1 cellular context compared by ENCODE assay signal in the genomic region with DNA sequence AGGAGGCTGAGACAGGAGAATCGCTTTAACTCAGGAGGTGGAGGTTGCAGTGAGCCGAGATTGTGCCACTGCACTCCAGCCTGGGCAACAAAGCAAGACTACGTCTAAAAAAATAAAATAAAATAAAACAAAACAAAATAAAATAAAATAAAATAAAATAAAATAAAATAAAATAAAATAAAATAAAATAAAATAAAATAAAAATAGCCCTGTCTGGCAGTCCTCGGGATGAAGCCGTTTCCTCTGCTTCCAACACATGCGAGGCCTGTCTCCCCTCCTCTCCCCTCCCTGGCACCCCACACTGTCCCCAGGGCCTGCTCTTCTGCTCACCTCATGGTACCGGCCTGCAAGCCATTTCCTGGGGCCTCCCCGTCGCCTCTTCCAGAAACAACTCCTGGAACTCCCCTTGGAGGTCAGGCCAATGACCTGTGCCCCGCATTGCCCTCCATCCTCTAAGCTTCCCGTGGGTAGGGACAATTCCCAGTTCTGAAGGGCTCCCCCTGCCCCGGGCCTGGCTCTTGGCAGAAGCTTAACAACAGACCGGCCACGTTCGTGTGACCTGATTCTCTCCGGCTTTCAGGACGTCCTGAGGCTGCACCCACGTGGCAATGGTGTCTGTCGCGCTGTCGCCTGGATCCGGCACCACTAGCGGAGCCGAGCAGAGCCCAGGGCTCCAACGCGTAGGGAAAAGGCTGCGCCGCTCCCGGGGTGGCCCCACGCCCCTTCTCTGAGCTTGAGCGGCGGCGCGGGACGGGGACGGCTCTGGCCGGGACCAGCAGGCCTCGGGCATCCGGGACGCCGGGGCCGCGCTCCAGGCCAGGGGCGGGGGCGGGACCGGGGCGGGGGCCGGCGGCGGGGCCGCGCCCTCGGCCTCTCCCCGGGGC.
A peak's percentile ranks its signal among the peaks of the same experiment; 100 is the strongest.
TF ChIP-seq lines count a peak whose summit lies in the region.

No MANE protein-coding gene starts in this region.

TF ChIP-seq in K562, 482 proteins besides CTCF, POLR2A, EP300 and RAD21 (continued from another document and continues in another):
- TF ChIP-seq, protein P1, sequence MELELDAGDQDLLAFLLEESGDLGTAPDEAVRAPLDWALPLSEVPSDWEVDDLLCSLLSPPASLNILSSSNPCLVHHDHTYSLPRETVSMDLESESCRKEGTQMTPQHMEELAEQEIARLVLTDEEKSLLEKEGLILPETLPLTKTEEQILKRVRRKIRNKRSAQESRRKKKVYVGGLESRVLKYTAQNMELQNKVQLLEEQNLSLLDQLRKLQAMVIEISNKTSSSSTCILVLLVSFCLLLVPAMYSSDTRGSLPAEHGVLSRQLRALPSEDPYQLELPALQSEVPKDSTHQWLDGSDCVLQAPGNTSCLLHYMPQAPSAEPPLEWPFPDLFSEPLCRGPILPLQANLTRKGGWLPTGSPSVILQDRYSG (tag; conservative IDR thresholded peaks at IDR 0.05; ENCODE audit: low read depth): no peak
- TF ChIP-seq SIN3A (IDR thresholded peaks at IDR 0.05; ENCODE audit: borderline replicate concordance in 2 of 2, control insufficient read depth in 1 of 2, low read depth in 2 of 2, low read length in 2 of 2) (no peak; a peak in 1 of 4 replicates), KAT2B (IDR thresholded peaks at IDR 0.05; ENCODE audit: low read depth, low read length) (no peak), TAF7 (tag; IDR thresholded peaks at IDR 0.05) (no peak), KDM5B (IDR thresholded peaks at IDR 0.05; ENCODE audit: insufficient replicate concordance, low read depth, low read length) (peak; percentile 65), ZKSCAN8 (CRISPR knock-in tag; IDR thresholded peaks at IDR 0.05) (no peak), EGR1 (conservative IDR thresholded peaks at IDR 0.05) (no peak; the same call in 1 of the 2 replicates), ARHGAP35 (IDR thresholded peaks at IDR 0.05; ENCODE audit: partially characterized antibody) (no peak), RCOR1 (IDR thresholded peaks at IDR 0.05; ENCODE audit: borderline replicate concordance in 1 of 2, low read depth in 2 of 2, low read length in 2 of 2) (no peak), STAT5A (IDR thresholded peaks at IDR 0.05; ENCODE audit: borderline replicate concordance, low read length) (no peak), ZFP30 (CRISPR knock-in tag; IDR thresholded peaks at IDR 0.05; ENCODE audit: borderline replicate concordance) (no peak), PHF20 (IDR thresholded peaks at IDR 0.05; ENCODE audit: partially characterized antibody) (peak; percentile 39), NBN (IDR thresholded peaks at IDR 0.05; ENCODE audit: low read depth) (no peak), SUPT5H (IDR thresholded peaks at IDR 0.05) (peak; percentile 66), KLF6 (CRISPR knock-in tag; IDR thresholded peaks at IDR 0.05; ENCODE audit: borderline replicate concordance) (no peak), POLR3G (IDR thresholded peaks at IDR 0.05; ENCODE audit: extremely low read depth, insufficient read length, insufficient replicate concordance) (no peak), SMC3 (conservative IDR thresholded peaks at IDR 0.05; ENCODE audit: insufficient read depth, low read depth, low read length) (no peak), SREBF1 (IDR thresholded peaks at IDR 0.05; ENCODE audit: borderline replicate concordance, low read depth, low read length) (no peak), JUNB (CRISPR knock-in tag; conservative IDR thresholded peaks at IDR 0.05) (no peak), TEAD4 (IDR thresholded peaks at IDR 0.05; ENCODE audit: low read length) (no peak), TEAD4 (CRISPR knock-in tag; IDR thresholded peaks at IDR 0.05; ENCODE audit: borderline replicate concordance) (no peak), ZNF140 (CRISPR knock-in tag; IDR thresholded peaks at IDR 0.05) (no peak), ZNF695 (CRISPR knock-in tag; IDR thresholded peaks at IDR 0.05) (no peak), ETV1 (tag; conservative IDR thresholded peaks at IDR 0.05; ENCODE audit: low read depth) (no peak), PTTG1 (tag; IDR thresholded peaks at IDR 0.05; ENCODE audit: low read depth) (no peak), DIDO1 (tag; IDR thresholded peaks at IDR 0.05; ENCODE audit: low read depth) (no peak), BRD9 (IDR thresholded peaks at IDR 0.05; ENCODE audit: low read depth, partially characterized antibody) (no peak), ZNF436 (CRISPR knock-in tag; IDR thresholded peaks at IDR 0.05) (no peak), NR3C1 (CRISPR knock-in tag; IDR thresholded peaks at IDR 0.05) (no peak), HMGN3 (IDR thresholded peaks at IDR 0.05; ENCODE audit: borderline replicate concordance, extremely low read depth, insufficient read length, low read depth, low read length) (peak; percentile 31), HLTF (IDR thresholded peaks at IDR 0.05) (no peak; the same call in 1 of the 2 replicates), POLR2B (IDR thresholded peaks at IDR 0.05; ENCODE audit: low read depth, partially characterized antibody) (peak; percentile 45), PML (IDR thresholded peaks at IDR 0.05; ENCODE audit: low read length) (no peak)
- TF ChIP-seq, protein P2, sequence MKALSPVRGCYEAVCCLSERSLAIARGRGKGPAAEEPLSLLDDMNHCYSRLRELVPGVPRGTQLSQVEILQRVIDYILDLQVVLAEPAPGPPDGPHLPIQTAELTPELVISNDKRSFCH (CRISPR knock-in tag; IDR thresholded peaks at IDR 0.05): no peak
- TF ChIP-seq, protein P2 (tag; IDR thresholded peaks at IDR 0.05): no peak
- TF ChIP-seq, protein P3, sequence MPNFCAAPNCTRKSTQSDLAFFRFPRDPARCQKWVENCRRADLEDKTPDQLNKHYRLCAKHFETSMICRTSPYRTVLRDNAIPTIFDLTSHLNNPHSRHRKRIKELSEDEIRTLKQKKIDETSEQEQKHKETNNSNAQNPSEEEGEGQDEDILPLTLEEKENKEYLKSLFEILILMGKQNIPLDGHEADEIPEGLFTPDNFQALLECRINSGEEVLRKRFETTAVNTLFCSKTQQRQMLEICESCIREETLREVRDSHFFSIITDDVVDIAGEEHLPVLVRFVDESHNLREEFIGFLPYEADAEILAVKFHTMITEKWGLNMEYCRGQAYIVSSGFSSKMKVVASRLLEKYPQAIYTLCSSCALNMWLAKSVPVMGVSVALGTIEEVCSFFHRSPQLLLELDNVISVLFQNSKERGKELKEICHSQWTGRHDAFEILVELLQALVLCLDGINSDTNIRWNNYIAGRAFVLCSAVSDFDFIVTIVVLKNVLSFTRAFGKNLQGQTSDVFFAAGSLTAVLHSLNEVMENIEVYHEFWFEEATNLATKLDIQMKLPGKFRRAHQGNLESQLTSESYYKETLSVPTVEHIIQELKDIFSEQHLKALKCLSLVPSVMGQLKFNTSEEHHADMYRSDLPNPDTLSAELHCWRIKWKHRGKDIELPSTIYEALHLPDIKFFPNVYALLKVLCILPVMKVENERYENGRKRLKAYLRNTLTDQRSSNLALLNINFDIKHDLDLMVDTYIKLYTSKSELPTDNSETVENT (CRISPR knock-in tag; IDR thresholded peaks at IDR 0.05): no peak
- TF ChIP-seq, protein P4, sequence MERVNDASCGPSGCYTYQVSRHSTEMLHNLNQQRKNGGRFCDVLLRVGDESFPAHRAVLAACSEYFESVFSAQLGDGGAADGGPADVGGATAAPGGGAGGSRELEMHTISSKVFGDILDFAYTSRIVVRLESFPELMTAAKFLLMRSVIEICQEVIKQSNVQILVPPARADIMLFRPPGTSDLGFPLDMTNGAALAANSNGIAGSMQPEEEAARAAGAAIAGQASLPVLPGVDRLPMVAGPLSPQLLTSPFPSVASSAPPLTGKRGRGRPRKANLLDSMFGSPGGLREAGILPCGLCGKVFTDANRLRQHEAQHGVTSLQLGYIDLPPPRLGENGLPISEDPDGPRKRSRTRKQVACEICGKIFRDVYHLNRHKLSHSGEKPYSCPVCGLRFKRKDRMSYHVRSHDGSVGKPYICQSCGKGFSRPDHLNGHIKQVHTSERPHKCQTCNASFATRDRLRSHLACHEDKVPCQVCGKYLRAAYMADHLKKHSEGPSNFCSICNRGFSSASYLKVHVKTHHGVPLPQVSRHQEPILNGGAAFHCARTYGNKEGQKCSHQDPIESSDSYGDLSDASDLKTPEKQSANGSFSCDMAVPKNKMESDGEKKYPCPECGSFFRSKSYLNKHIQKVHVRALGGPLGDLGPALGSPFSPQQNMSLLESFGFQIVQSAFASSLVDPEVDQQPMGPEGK (CRISPR knock-in tag; IDR thresholded peaks at IDR 0.05; ENCODE audit: borderline replicate concordance): no peak
- TF ChIP-seq, protein P5, sequence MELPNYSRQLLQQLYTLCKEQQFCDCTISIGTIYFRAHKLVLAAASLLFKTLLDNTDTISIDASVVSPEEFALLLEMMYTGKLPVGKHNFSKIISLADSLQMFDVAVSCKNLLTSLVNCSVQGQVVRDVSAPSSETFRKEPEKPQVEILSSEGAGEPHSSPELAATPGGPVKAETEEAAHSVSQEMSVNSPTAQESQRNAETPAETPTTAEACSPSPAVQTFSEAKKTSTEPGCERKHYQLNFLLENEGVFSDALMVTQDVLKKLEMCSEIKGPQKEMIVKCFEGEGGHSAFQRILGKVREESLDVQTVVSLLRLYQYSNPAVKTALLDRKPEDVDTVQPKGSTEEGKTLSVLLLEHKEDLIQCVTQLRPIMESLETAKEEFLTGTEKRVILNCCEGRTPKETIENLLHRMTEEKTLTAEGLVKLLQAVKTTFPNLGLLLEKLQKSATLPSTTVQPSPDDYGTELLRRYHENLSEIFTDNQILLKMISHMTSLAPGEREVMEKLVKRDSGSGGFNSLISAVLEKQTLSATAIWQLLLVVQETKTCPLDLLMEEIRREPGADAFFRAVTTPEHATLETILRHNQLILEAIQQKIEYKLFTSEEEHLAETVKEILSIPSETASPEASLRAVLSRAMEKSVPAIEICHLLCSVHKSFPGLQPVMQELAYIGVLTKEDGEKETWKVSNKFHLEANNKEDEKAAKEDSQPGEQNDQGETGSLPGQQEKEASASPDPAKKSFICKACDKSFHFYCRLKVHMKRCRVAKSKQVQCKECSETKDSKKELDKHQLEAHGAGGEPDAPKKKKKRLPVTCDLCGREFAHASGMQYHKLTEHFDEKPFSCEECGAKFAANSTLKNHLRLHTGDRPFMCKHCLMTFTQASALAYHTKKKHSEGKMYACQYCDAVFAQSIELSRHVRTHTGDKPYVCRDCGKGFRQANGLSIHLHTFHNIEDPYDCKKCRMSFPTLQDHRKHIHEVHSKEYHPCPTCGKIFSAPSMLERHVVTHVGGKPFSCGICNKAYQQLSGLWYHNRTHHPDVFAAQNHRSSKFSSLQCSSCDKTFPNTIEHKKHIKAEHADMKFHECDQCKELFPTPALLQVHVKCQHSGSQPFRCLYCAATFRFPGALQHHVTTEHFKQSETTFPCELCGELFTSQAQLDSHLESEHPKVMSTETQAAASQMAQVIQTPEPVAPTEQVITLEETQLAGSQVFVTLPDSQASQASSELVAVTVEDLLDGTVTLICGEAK (IDR thresholded peaks at IDR 0.05): no peak
- TF ChIP-seq, protein P5 (CRISPR knock-in tag; IDR thresholded peaks at IDR 0.05): no peak
- TF ChIP-seq, protein P6, sequence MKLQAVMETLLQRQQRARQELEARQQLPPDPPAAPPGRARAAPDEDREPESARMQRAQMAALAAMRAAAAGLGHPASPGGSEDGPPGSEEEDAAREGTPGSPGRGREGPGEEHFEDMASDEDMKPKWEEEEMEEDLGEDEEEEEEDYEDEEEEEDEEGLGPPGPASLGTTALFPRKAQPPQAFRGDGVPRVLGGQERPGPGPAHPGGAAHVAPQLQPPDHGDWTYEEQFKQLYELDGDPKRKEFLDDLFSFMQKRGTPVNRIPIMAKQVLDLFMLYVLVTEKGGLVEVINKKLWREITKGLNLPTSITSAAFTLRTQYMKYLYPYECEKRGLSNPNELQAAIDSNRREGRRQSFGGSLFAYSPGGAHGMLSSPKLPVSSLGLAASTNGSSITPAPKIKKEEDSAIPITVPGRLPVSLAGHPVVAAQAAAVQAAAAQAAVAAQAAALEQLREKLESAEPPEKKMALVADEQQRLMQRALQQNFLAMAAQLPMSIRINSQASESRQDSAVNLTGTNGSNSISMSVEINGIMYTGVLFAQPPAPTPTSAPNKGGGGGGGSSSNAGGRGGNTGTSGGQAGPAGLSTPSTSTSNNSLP (IDR thresholded peaks at IDR 0.05; ENCODE audit: borderline replicate concordance, low read depth, low read length): no peak
- TF ChIP-seq, protein P7, sequence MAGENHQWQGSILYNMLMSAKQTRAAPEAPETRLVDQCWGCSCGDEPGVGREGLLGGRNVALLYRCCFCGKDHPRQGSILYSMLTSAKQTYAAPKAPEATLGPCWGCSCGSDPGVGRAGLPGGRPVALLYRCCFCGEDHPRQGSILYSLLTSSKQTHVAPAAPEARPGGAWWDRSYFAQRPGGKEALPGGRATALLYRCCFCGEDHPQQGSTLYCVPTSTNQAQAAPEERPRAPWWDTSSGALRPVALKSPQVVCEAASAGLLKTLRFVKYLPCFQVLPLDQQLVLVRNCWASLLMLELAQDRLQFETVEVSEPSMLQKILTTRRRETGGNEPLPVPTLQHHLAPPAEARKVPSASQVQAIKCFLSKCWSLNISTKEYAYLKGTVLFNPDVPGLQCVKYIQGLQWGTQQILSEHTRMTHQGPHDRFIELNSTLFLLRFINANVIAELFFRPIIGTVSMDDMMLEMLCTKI (IDR thresholded peaks at IDR 0.05; ENCODE audit: partially characterized antibody): no peak
